In the genomic region with DNA sequence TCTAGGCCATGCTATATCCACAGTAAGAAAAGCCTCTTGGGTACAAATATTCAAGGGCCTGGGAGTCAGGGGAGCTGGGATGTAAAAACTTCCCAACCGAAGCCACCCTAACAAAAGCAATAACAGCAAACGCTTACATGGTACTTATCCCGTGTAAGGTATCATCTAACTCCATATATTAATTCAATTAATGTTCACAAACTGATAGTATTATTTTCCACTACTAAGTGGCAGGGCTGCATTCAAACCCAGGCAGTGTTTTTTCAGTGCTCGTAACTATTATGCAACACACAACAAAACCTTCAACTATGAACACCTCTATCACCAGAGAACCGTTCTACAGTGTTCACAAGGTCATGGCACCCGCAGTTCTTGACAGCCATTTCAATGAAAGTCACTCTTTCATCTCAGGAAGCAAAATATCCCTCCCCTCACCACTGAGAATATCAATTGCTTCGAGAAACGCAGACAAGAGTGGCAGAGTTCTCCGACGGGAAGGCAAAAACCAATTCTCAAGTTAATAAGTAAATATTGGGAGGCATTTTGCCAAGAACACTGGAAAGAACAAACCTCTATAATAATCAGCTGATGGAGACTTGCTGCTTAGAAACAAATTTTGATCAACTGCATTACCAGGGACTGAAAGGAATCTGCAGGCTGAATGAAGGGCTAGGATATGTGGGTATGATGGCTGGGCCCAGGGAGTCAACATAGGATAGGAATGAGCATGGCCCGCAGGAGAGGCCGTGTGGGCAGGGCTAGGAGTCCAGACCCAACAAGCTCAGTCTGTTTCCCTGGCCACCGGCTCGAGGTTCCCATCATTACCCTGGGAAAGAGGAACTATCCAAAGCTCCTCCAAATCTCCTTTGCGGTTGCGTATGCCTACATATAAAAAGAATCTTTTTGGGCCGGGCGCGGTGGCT, we compare ENCODE assay signal across 2 cellular contexts.
TF ChIP-seq lines count a peak whose summit lies in the region.

No MANE protein-coding gene starts in this region.

TF ChIP-seq in WTC11, 78 proteins besides CTCF, POLR2A, EP300 and RAD21 (continued from another document):
- TF ChIP-seq, protein P1, sequence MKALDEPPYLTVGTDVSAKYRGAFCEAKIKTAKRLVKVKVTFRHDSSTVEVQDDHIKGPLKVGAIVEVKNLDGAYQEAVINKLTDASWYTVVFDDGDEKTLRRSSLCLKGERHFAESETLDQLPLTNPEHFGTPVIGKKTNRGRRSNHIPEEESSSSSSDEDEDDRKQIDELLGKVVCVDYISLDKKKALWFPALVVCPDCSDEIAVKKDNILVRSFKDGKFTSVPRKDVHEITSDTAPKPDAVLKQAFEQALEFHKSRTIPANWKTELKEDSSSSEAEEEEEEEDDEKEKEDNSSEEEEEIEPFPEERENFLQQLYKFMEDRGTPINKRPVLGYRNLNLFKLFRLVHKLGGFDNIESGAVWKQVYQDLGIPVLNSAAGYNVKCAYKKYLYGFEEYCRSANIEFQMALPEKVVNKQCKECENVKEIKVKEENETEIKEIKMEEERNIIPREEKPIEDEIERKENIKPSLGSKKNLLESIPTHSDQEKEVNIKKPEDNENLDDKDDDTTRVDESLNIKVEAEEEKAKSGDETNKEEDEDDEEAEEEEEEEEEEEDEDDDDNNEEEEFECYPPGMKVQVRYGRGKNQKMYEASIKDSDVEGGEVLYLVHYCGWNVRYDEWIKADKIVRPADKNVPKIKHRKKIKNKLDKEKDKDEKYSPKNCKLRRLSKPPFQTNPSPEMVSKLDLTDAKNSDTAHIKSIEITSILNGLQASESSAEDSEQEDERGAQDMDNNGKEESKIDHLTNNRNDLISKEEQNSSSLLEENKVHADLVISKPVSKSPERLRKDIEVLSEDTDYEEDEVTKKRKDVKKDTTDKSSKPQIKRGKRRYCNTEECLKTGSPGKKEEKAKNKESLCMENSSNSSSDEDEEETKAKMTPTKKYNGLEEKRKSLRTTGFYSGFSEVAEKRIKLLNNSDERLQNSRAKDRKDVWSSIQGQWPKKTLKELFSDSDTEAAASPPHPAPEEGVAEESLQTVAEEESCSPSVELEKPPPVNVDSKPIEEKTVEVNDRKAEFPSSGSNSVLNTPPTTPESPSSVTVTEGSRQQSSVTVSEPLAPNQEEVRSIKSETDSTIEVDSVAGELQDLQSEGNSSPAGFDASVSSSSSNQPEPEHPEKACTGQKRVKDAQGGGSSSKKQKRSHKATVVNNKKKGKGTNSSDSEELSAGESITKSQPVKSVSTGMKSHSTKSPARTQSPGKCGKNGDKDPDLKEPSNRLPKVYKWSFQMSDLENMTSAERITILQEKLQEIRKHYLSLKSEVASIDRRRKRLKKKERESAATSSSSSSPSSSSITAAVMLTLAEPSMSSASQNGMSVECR (CRISPR knock-in tag; IDR thresholded peaks at IDR 0.05; ENCODE audit: borderline replicate concordance), result no peak
- TF ChIP-seq OVOL2 (CRISPR knock-in tag; IDR thresholded peaks at IDR 0.05; ENCODE audit: borderline replicate concordance) (no peak), NFE2L1 (CRISPR knock-in tag; IDR thresholded peaks at IDR 0.05) (no peak), GABPB1 (CRISPR knock-in tag; IDR thresholded peaks at IDR 0.05) (peak; percentile 54; the same call in 1 of the 2 replicates), NR3C1 (CRISPR knock-in tag; conservative IDR thresholded peaks at IDR 0.05; ENCODE audit: low read depth) (no peak), TEAD4 (CRISPR knock-in tag; IDR thresholded peaks at IDR 0.05) (no peak)
- TF ChIP-seq, protein P2, sequence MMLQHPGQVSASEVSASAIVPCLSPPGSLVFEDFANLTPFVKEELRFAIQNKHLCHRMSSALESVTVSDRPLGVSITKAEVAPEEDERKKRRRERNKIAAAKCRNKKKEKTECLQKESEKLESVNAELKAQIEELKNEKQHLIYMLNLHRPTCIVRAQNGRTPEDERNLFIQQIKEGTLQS (CRISPR knock-in tag; conservative IDR thresholded peaks at IDR 0.05), result no peak

TF ChIP-seq in liver, 16 proteins besides CTCF, POLR2A, EP300 and RAD21 (continued from another document):
- TF ChIP-seq, protein P3, sequence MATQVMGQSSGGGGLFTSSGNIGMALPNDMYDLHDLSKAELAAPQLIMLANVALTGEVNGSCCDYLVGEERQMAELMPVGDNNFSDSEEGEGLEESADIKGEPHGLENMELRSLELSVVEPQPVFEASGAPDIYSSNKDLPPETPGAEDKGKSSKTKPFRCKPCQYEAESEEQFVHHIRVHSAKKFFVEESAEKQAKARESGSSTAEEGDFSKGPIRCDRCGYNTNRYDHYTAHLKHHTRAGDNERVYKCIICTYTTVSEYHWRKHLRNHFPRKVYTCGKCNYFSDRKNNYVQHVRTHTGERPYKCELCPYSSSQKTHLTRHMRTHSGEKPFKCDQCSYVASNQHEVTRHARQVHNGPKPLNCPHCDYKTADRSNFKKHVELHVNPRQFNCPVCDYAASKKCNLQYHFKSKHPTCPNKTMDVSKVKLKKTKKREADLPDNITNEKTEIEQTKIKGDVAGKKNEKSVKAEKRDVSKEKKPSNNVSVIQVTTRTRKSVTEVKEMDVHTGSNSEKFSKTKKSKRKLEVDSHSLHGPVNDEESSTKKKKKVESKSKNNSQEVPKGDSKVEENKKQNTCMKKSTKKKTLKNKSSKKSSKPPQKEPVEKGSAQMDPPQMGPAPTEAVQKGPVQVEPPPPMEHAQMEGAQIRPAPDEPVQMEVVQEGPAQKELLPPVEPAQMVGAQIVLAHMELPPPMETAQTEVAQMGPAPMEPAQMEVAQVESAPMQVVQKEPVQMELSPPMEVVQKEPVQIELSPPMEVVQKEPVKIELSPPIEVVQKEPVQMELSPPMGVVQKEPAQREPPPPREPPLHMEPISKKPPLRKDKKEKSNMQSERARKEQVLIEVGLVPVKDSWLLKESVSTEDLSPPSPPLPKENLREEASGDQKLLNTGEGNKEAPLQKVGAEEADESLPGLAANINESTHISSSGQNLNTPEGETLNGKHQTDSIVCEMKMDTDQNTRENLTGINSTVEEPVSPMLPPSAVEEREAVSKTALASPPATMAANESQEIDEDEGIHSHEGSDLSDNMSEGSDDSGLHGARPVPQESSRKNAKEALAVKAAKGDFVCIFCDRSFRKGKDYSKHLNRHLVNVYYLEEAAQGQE (IDR thresholded peaks at IDR 0.05), result no peak
- no peak for TF ChIP-seq GABPA (IDR thresholded peaks at IDR 0.05 in 1 of 2, conservative IDR thresholded peaks at IDR 0.05 in 1 of 2)
